Comparison of ENCODE assay signal across 21 cellular contexts in genomic region chr5:142837274-142837673, GRCh38.
DNase-seq lines count a peak whose midpoint lies in the region; ATAC-seq and TF ChIP-seq lines count a peak whose summit lies in the region.
"Had no signal": no experiment of that assay in that cellular context is flagged by ENCODE, and none has a peak within 500 bp of the region (broad histone marks: within the 10 kb centered on the region; RNA-seq: fewer than 3 reads in every experiment).

No MANE protein-coding gene starts in this region.

- TF ChIP-seq CTCF in adrenal gland (IDR thresholded peaks at IDR 0.05) (no peak), hepatocyte (IDR thresholded peaks at IDR 0.05; ENCODE audit: poor library complexity) (no peak), upper lobe of right lung (IDR thresholded peaks at IDR 0.05) (no peak), foreskin keratinocyte (conservative IDR thresholded peaks at IDR 0.05) (no peak)

- H4K20me1 ChIP-seq in hepatocyte (ENCODE audit: insufficient read depth, poor library complexity, severe bottlenecking), result no peaks in the 10 kb centered on the region

- TF ChIP-seq POLR2A in adrenal gland (IDR thresholded peaks at IDR 0.05), result no peak

- H2AFZ ChIP-seq in hepatocyte, result no peak overlapping the region

- DNase-seq in Right ventricle myocardium inferior (ENCODE audit: missing footprints) (no peak), cardiac septum (ENCODE audit: low spot score) (no peak), adrenal gland (no peak), hepatocyte (ENCODE audit: low spot score) (no peak), upper lobe of right lung (no peak), midbrain (lab: John Stamatoyannopoulos, UW) (no peak), foreskin keratinocyte (no peak)
- DNase-seq: activated CD4-positive, CD25-positive, alpha-beta regulatory T cell treated with anti-CD3 and anti-CD28 coated beads, Interleukin-2, amount 50 U/mL, for 72 hours; central memory CD4-positive, alpha-beta T cell; DMS79; effector memory CD4-positive, alpha-beta T cell; H7; NCI-H1694 treated with DMSO at 0.1 percent for 48 hours; NCI-H345; posterior cingulate gyrus; SHP77 treated with DMSO at 0.1 percent for 48 hours; stimulated activated naive B cell treated with anti-CD40 and anti-IgM and Interleukin-4, amounts not matched to agents 10 μg/mL and 1 μg/mL and 100 μg/mL, for 72 hours; T-helper 9 cell had no signal

- WGBS in adrenal gland, 4 donors, result 77 to 95% (median 84%) methylated on average over 6 of the region's 6 CpGs
- 77% methylated on average over 6 of the region's 6 CpGs for WGBS in hepatocyte (ENCODE audit: low lambda C conversion rate, missing lambda C conversion rate)

- peaks cover 40% of the 10 kb centered on the region for H3K79me2 ChIP-seq in hepatocyte

- peak overlapping the region in 3 of 5 donors; percentile 35 to 66 (median 38) for H3K27ac ChIP-seq in adrenal gland
- peak overlapping the region; percentile 10 for H3K27ac ChIP-seq in hepatocyte
- no peak overlapping the region for H3K27ac ChIP-seq in upper lobe of right lung
- no peak overlapping the region for H3K27ac ChIP-seq in foreskin keratinocyte
- H3K27ac ChIP-seq: 22Rv1, C4-2B had no signal

- no peaks in the 10 kb centered on the region for H3K27me3 ChIP-seq in adrenal gland
- no peaks in the 10 kb centered on the region for H3K27me3 ChIP-seq in hepatocyte
- no peaks in the 10 kb centered on the region for H3K27me3 ChIP-seq in upper lobe of right lung
- H3K27me3 ChIP-seq in foreskin keratinocyte, result peaks cover 5% of the 10 kb centered on the region

- H3K9me2 ChIP-seq in hepatocyte (replicated peaks; ENCODE audit: insufficient read depth), result no peaks in the 10 kb centered on the region

- H3K9me3 ChIP-seq in adrenal gland (replicated peaks in 1 of 3) (no peaks in the 10 kb centered on the region), hepatocyte (ENCODE audit: low read depth) (no peaks in the 10 kb centered on the region), upper lobe of right lung (no peaks in the 10 kb centered on the region)

- H3K4me1 ChIP-seq in adrenal gland (replicated peaks in 1 of 2) (peaks cover 3 to 25% of the 10 kb centered on the region in 2 donors), hepatocyte (ENCODE audit: insufficient read depth) (peaks cover 22% of the 10 kb centered on the region), upper lobe of right lung (peaks cover 20% of the 10 kb centered on the region), foreskin keratinocyte (no peaks in the 10 kb centered on the region)

- H3K36me3 ChIP-seq in adrenal gland (replicated peaks in 1 of 2) (no peaks in the 10 kb centered on the region), hepatocyte (replicated peaks; ENCODE audit: insufficient read depth, low read depth) (no peaks in the 10 kb centered on the region), upper lobe of right lung (no peaks in the 10 kb centered on the region)

- ATAC-seq in Right ventricle myocardium inferior, result peak; percentile 5
- peak; percentile 81 for ATAC-seq in upper lobe of right lung
- ATAC-seq in foreskin keratinocyte, result no peak
- no peak for ATAC-seq in HG02884 (IDR thresholded peaks at IDR 0.05; ENCODE audit: unreplicated experiment)
- ATAC-seq: stimulated activated naive B cell treated with anti-CD40 and anti-IgM and Interleukin-4, amounts not matched to agents 10 μg/mL and 1 μg/mL and 100 μg/mL, for 72 hours had no signal

- intact Hi-C loops in Right ventricle myocardium inferior (cut with DNase I) (no loop called here), cardiac septum (cut with DNase I) (no loop called here), adrenal gland (cut with DNase I) (no loop called here), upper lobe of right lung (cut with DNase I) (no loop called here)

- H3K4me2 ChIP-seq in hepatocyte, result no peak overlapping the region

- H3K4me3 ChIP-seq in adrenal gland, result no peak overlapping the region
- no peak overlapping the region for H3K4me3 ChIP-seq in hepatocyte
- H3K4me3 ChIP-seq in upper lobe of right lung, result no peak overlapping the region

Comparison
In these comparisons a context has a peak if more than half of its experiments do, and no peak if none do; other contexts are left out.
1. ATAC-seq: peak in Right ventricle myocardium inferior (single experiment) and upper lobe of right lung (single experiment); none in foreskin keratinocyte (single experiment) and HG02884 (single experiment).
2. H3K27ac ChIP-seq: peak in adrenal gland (3 of 5) and hepatocyte (single experiment); none in upper lobe of right lung (single experiment) and foreskin keratinocyte (single experiment).